Comparison of ENCODE assay signal across 21 cellular contexts in the genomic region with DNA sequence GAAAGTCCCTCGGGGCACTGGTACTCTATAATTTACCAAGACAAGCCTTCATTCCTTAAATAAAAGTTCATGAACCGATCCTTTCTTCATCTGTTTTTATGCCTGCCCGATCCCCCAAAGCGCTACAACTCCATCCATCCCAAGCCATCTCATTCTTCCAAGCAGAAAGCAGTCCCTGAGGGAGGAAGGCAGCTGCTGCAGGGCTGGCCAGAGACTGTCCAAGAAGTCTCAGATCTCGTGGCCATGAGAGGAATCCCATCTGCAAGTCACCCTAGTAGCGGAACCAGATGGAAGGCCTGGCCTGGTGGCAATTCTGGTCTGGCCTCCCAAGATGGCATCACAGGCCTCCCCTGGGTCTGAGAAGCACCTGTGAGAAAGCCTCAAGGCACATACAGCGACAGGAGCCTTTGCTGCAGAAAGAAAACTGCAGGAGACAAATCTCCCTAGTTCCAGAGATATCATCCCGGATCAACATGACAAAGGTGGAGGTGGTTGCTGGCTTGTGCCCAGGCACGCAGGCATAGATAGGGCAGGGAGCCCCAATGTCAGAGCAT.
A peak's percentile ranks its signal among the peaks of the same experiment; 100 is the strongest.
DNase-seq lines count a peak whose midpoint lies in the region; ATAC-seq, FAIRE-seq and TF ChIP-seq lines count a peak whose summit lies in the region.
"Had no signal": no experiment of that assay in that cellular context is flagged by ENCODE, and none has a peak within 500 bp of the region (broad histone marks: within the 10 kb centered on the region; RNA-seq: fewer than 3 reads in every experiment).

No MANE protein-coding gene starts in this region.

- intact Hi-C loops in HepG2 (cut with micrococcal nuclease; ENCODE audit: unreplicated experiment) (loop anchor here (1.0 kb wide), 1 partner anchor 8 kb away; no protein-coding TSS in a partner anchor), right lobe of liver (cut with DNase I) (no loop called here)

- no peak for TF ChIP-seq RAD21 in HepG2 (CRISPR knock-in tag; IDR thresholded peaks at IDR 0.05)

- H3K79me2 ChIP-seq in HepG2 (ENCODE audit: insufficient read depth, low read length) = no peaks in the 10 kb centered on the region

- H2AFZ ChIP-seq in HepG2 (ENCODE audit: low read length) = no peak overlapping the region

- CTCF ChIA-PET in HepG2 (lab: Yijun Ruan, JAX; ENCODE audit: low intra/inter-chr PET ratio, low total read pairs) = no interaction called here

- in situ Hi-C loops in HepG2 (cut with HindIII; ENCODE audit: extremely low pct_ligation_motif_present, low pct_unique_long_range_greater_than_20kb) = no loop called here

- H3K4me1 Mint-ChIP-seq in mesothelial cell of epicardium (peaks cover 38% of the 10 kb centered on the region), progenitor cell of endocrine pancreas (ENCODE audit: low read depth) (peaks cover 18% of the 10 kb centered on the region)

- H3K36me3 ChIP-seq in HepG2 (replicated peaks in 1 of 2; ENCODE audit: control insufficient read depth in 1 of 2, insufficient read depth in 2 of 2, low read length in 2 of 2) = no peaks in the 10 kb centered on the region
- H3K36me3 ChIP-seq in right lobe of liver = no peaks in the 10 kb centered on the region
- no peaks in the 10 kb centered on the region for H3K36me3 ChIP-seq in bronchial epithelial cell (ENCODE audit: control insufficient read depth, insufficient read depth, low read length)
- H3K36me3 ChIP-seq: stomach, transverse colon had no signal

- H3K27ac ChIP-seq in HepG2 (ENCODE audit: extremely low read length, insufficient read depth, low read length) (peak overlapping the region; percentile 75), right lobe of liver (no peak overlapping the region)
- H3K27ac ChIP-seq: A549, RWPE1 had no signal

- TF ChIP-seq POLR2A in HepG2 (IDR thresholded peaks at IDR 0.05; ENCODE audit: insufficient read depth in 1 of 2, low read depth in 2 of 2, low read length in 2 of 2) = no peak
- no peak for TF ChIP-seq POLR2A in right lobe of liver (IDR thresholded peaks at IDR 0.05)

- H3K4me3 ChIP-seq in HepG2 (replicated peaks in 1 of 3; ENCODE audit: insufficient read depth in 1 of 3, low read depth in 2 of 3, low read length in 3 of 3) (no peak overlapping the region; a peak in 1 of 6 replicates), right lobe of liver (no peak overlapping the region), bronchial epithelial cell (ENCODE audit: low read depth, low read length) (no peak overlapping the region)
- H3K4me3 ChIP-seq: A549, stomach, transverse colon had no signal

- no TSS peak for BruUV-seq in HepG2 (replicated peaks; lab: Mats Ljungman, UMichigan)

- H3K9me3 Mint-ChIP-seq in mesothelial cell of epicardium (peaks cover 10% of the 10 kb centered on the region), progenitor cell of endocrine pancreas (ENCODE audit: low read depth) (peaks cover 4% of the 10 kb centered on the region)
- H3K9me3 Mint-ChIP-seq: activated naive CD4-positive, alpha-beta T cell treated with anti-CD3 and anti-CD28 coated beads for 36 hours; activated T-cell treated with anti-CD3 and anti-CD28 coated beads, Interleukin-2, amount 50 U/mL, for 4 hours had no signal

- peaks cover 36% of the 10 kb centered on the region for H3K4me1 ChIP-seq in HepG2 (ENCODE audit: insufficient read depth, low read length)
- H3K4me1 ChIP-seq in right lobe of liver = no peaks in the 10 kb centered on the region

- H3K9me3 ChIP-seq in HepG2 (ENCODE audit: low read length) = no peaks in the 10 kb centered on the region
- no peaks in the 10 kb centered on the region for H3K9me3 ChIP-seq in right lobe of liver
- H3K9me3 ChIP-seq: A549, transverse colon had no signal

- TF ChIP-seq CTCF in HepG2 (CRISPR knock-in tag; IDR thresholded peaks at IDR 0.05) (no peak), right lobe of liver (IDR thresholded peaks at IDR 0.05) (no peak), bronchial epithelial cell (IDR thresholded peaks at IDR 0.05; ENCODE audit: insufficient read depth, low read length, severe bottlenecking) (no peak), mesothelial cell of epicardium (IDR thresholded peaks at IDR 0.05; ENCODE audit: unreplicated experiment) (no peak), progenitor cell of endocrine pancreas (IDR thresholded peaks at IDR 0.05; ENCODE audit: unreplicated experiment) (no peak)

- 31% methylated on average over 5 of the region's 9 CpGs for WGBS in HepG2 (ENCODE audit: low lambda C conversion rate)
- 51% methylated on average over 6 of the region's 9 CpGs for WGBS in right lobe of liver (ENCODE audit: insufficient coverage, low coverage, low lambda C conversion rate, missing lambda C conversion rate)

- H3K27me3 Mint-ChIP-seq in mesothelial cell of epicardium (ENCODE audit: low read depth) (peaks cover 16% of the 10 kb centered on the region), progenitor cell of endocrine pancreas (peaks cover 44% of the 10 kb centered on the region)

- H3K4me3 Mint-ChIP-seq in mesothelial cell of epicardium = no peak overlapping the region
- no peak overlapping the region for H3K4me3 Mint-ChIP-seq in progenitor cell of endocrine pancreas (ENCODE audit: low read depth)
- H3K4me3 Mint-ChIP-seq: activated T-cell treated with anti-CD3 and anti-CD28 coated beads, Interleukin-2, amount 50 U/mL, for 4 hours had no signal

- peak overlapping the region; percentile 71; the same call in 1 of the 2 replicates for H3K4me2 ChIP-seq in HepG2 (ENCODE audit: low read depth, low read length)
- H3K4me2 ChIP-seq: A549 had no signal

- no peak for FAIRE-seq in HepG2 (lab: Jason Lieb, UNC)
- peak; percentile 76 for FAIRE-seq in bronchial epithelial cell (lab: Jason Lieb, UNC)
- FAIRE-seq: A549, HTR-8/SVneo had no signal

- no peak for DNase-seq in HepG2 (ENCODE audit: low spot score)
- DNase-seq in right lobe of liver = no peak
- DNase-seq in bronchial epithelial cell (ENCODE audit: low read depth) = no peak
- no peak for DNase-seq in mesothelial cell of epicardium (ENCODE audit: low spot score in 2 of 2, unreplicated experiment in 2 of 2)
- DNase-seq in stimulated activated CD8-positive, alpha-beta memory T cell treated with anti-CD3 and anti-CD28 coated beads, Interleukin-4, amount 100 ng/mL, for 48 hours = no peak
- no peak for DNase-seq in activated effector memory CD4-positive, alpha-beta T cell treated with Interleukin-2 at 50 U/mL for 16 hours
- DNase-seq in progenitor cell of endocrine pancreas (ENCODE audit: low spot score, unreplicated experiment) = no peak
- DNase-seq: activated naive CD4-positive, alpha-beta T cell treated with anti-CD3 and anti-CD28 coated beads for 36 hours; activated T-cell treated with anti-CD3 and anti-CD28 coated beads, Interleukin-2, amount 50 U/mL, for 4 hours; NCI-H1092 treated with DMSO at 0.1 percent for 48 hours; NCI-H2029; NCI-H226; NCI-H748 treated with DMSO at 0.1 percent for 48 hours; stomach; transverse colon had no signal

- POLR2A ChIA-PET in HepG2 (lab: Yijun Ruan, JAX) = no interaction called here

- no peak overlapping the region for H3K9ac ChIP-seq in HepG2 (ENCODE audit: insufficient read depth, low read depth, low read length)

- peak; percentile 29 for ATAC-seq in HepG2
- ATAC-seq in right lobe of liver = no peak
- ATAC-seq in GM19035 (IDR thresholded peaks at IDR 0.05; ENCODE audit: unreplicated experiment) = no peak
- ATAC-seq: A549, HCT116, left lobe of liver had no signal

- H3K36me3 Mint-ChIP-seq in mesothelial cell of epicardium (no peaks in the 10 kb centered on the region), progenitor cell of endocrine pancreas (ENCODE audit: insufficient read depth) (no peaks in the 10 kb centered on the region)

- no peaks in the 10 kb centered on the region for H4K20me1 ChIP-seq in HepG2 (ENCODE audit: insufficient read depth, low read length)

- H3K27me3 ChIP-seq in HepG2 (ENCODE audit: control insufficient read depth in 1 of 2, insufficient read depth in 2 of 2, low read length in 2 of 2) (no peaks in the 10 kb centered on the region), right lobe of liver (peaks cover 0 to 12% of the 10 kb centered on the region in 2 donors), bronchial epithelial cell (ENCODE audit: control insufficient read depth, insufficient read depth, low read length) (no peaks in the 10 kb centered on the region)
- H3K27me3 ChIP-seq: transverse colon had no signal

- TF ChIP-seq EP300 in HepG2 (IDR thresholded peaks at IDR 0.05; ENCODE audit: low read depth in 2 of 2, low read length in 2 of 2) = no peak
- TF ChIP-seq EP300 in HepG2 (CRISPR knock-in tag; IDR thresholded peaks at IDR 0.05; ENCODE audit: borderline replicate concordance) = no peak

- H3K27ac Mint-ChIP-seq in mesothelial cell of epicardium = peak overlapping the region; percentile 72
- H3K27ac Mint-ChIP-seq in progenitor cell of endocrine pancreas = no peak overlapping the region
- H3K27ac Mint-ChIP-seq: activated naive CD4-positive, alpha-beta T cell treated with anti-CD3 and anti-CD28 coated beads for 36 hours had no signal

TF ChIP-seq in HepG2, 621 proteins besides CTCF, POLR2A, EP300 and RAD21:
- no peak for TF ChIP-seq PLRG1 (conservative IDR thresholded peaks at IDR 0.05)
- no peak for TF ChIP-seq KDM2A (CRISPR knock-in tag; IDR thresholded peaks at IDR 0.05; ENCODE audit: borderline replicate concordance, low read depth)
- TF ChIP-seq ZNF207 (IDR thresholded peaks at IDR 0.05; ENCODE audit: borderline replicate concordance) = no peak
- TF ChIP-seq RFX3 (CRISPR knock-in tag; IDR thresholded peaks at IDR 0.05) = no peak
- TF ChIP-seq KDM4B (CRISPR knock-in tag; IDR thresholded peaks at IDR 0.05) = no peak
- TF ChIP-seq BRCA1 (CRISPR knock-in tag; IDR thresholded peaks at IDR 0.05) = no peak
- TF ChIP-seq, protein P1, sequence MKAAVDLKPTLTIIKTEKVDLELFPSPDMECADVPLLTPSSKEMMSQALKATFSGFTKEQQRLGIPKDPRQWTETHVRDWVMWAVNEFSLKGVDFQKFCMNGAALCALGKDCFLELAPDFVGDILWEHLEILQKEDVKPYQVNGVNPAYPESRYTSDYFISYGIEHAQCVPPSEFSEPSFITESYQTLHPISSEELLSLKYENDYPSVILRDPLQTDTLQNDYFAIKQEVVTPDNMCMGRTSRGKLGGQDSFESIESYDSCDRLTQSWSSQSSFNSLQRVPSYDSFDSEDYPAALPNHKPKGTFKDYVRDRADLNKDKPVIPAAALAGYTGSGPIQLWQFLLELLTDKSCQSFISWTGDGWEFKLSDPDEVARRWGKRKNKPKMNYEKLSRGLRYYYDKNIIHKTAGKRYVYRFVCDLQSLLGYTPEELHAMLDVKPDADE (CRISPR knock-in tag; IDR thresholded peaks at IDR 0.05) = no peak
- TF ChIP-seq ZNF460 (CRISPR knock-in tag; IDR thresholded peaks at IDR 0.05; ENCODE audit: borderline replicate concordance) = no peak
TF ChIP-seq in HepG2: peak in this region for 0.
